ENCODE assay signal across 7 cellular contexts in the genomic region with DNA sequence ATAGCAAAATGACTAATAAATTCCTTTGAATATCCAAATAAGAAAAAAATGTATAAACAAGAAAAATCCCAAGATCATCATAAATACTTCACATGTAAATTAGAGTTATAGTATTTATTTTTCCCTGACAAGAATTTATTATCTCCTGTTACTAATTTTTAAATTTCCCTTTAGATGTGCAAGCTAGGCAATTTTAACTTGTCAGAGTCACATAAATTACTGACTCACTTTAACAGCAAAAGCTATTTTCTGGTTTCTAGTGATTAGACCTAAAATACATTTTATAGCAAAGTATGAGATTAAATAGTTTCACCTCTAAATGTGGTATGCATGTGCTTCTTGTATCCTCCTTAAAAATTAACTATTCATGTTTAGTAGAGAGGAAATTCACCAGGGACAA.
"Had no signal": no experiment of that assay in that cellular context is flagged by ENCODE, and none has a peak within 500 bp of the region (broad histone marks: within the 10 kb centered on the region; RNA-seq: fewer than 3 reads in every experiment).

No MANE protein-coding gene starts in this region.

- H3K4me2 ChIP-seq: GM23338 had no signal

- H2AFZ ChIP-seq: GM23338 had no signal

- H3K4me3 ChIP-seq: GM23338 had no signal

- ATAC-seq: GM23338 had no signal

- DNase-seq: H9, HCEC 1CT, KBM-7 had no signal

- FAIRE-seq: H1, H54, HTR-8/SVneo had no signal
